ENCODE assay signal across 8 cellular contexts in genomic region chrX:12978205-12979010, GRCh38. TPM values are rescaled to one million over a fixed set of nuclear protein-coding genes. Genes with fewer than 3 reads are reported as not detected.
A peak's percentile ranks its signal among the peaks of the same experiment; 100 is the strongest.
DNase-seq lines count a peak whose midpoint lies in the region; ATAC-seq and TF ChIP-seq lines count a peak whose summit lies in the region.

No MANE protein-coding gene starts in this region.

- peaks cover 42% of the 10 kb centered on the region for H3K36me3 Mint-ChIP-seq in activated naive CD8-positive, alpha-beta T cell treated with anti-CD3 and anti-CD28 coated beads for 36 hours

- H3K27ac Mint-ChIP-seq in activated naive CD8-positive, alpha-beta T cell treated with anti-CD3 and anti-CD28 coated beads for 36 hours = peak overlapping the region; percentile 98

- CTCF ChIA-PET in AG04449 (lab: Yijun Ruan, JAX) = interaction anchor here (1.3 to 1.9 kb wide), 3 partner anchors 32 to 510 kb away, joined by 3 to 7 read pairs (median 6); no protein-coding TSS in a partner anchor

- H3K9me3 ChIP-seq in left ventricle myocardium inferior (replicated peaks) = no peaks in the 10 kb centered on the region

- peak; percentile 71 for TF ChIP-seq POLR2A in Raji (IDR thresholded peaks at IDR 0.05; ENCODE audit: insufficient read depth, low read depth, low read length)

- DNase-seq in AG04449 (ENCODE audit: low read depth, low spot score) (peak; percentile 75), left ventricle myocardium inferior (peak; percentile 41), retinal pigment epithelial cell (ENCODE audit: low read depth) (peak; percentile 58), NCI-H128 (lab: John Stamatoyannopoulos, UW; ENCODE audit: unreplicated experiment) (no peak)
- DNase-seq in activated naive CD8-positive, alpha-beta T cell treated with anti-CD3 and anti-CD28 coated beads for 36 hours = peak; percentile 71

- no peaks in the 10 kb centered on the region for H3K27me3 ChIP-seq in left ventricle myocardium inferior (ENCODE audit: low read depth)

- POLR2A ChIA-PET in AG04449 (lab: Yijun Ruan, JAX) = interaction anchor here (0.7 to 3.9 kb wide), 28 partner anchors 8 to 510 kb away, joined by 3 to 45 read pairs (median 4); no protein-coding TSS in a partner anchor

- H3K4me1 Mint-ChIP-seq in activated naive CD8-positive, alpha-beta T cell treated with anti-CD3 and anti-CD28 coated beads for 36 hours = peaks cover 37% of the 10 kb centered on the region

- H3K4me3 ChIP-seq in AG04449 (ENCODE audit: low read depth, low read length) (peak overlapping the region; percentile 79), left ventricle myocardium inferior (peak overlapping the region; percentile 80), retinal pigment epithelial cell (ENCODE audit: low read length) (no peak overlapping the region)

- peak overlapping the region; percentile 94 for H3K27ac ChIP-seq in left ventricle myocardium inferior (replicated peaks)

- peaks cover 8% of the 10 kb centered on the region for H3K36me3 ChIP-seq in left ventricle myocardium inferior

- H3K4me1 ChIP-seq in left ventricle myocardium inferior = peaks cover 7% of the 10 kb centered on the region

- ATAC-seq in GM18873 (IDR thresholded peaks at IDR 0.05; ENCODE audit: low FRiP score, unreplicated experiment) (peak; percentile 41), HG03280 (IDR thresholded peaks at IDR 0.05; ENCODE audit: unreplicated experiment) (peak; percentile 37)

- intact Hi-C loops in left ventricle myocardium inferior (cut with micrococcal nuclease) = loop anchor here (10.0 kb wide), 1 partner anchor 506 kb away; no protein-coding TSS in a partner anchor

- H3K9me3 Mint-ChIP-seq in activated naive CD8-positive, alpha-beta T cell treated with anti-CD3 and anti-CD28 coated beads for 36 hours = no peaks in the 10 kb centered on the region

- TF ChIP-seq CTCF in AG04449 (IDR thresholded peaks at IDR 0.05; ENCODE audit: insufficient read depth, low read length, missing control alignments) (no peak), left ventricle myocardium inferior (IDR thresholded peaks at IDR 0.05; ENCODE audit: borderline replicate concordance) (no peak), retinal pigment epithelial cell (conservative IDR thresholded peaks at IDR 0.05; ENCODE audit: low read depth, low read length) (no peak)

- H3K27me3 Mint-ChIP-seq in activated naive CD8-positive, alpha-beta T cell treated with anti-CD3 and anti-CD28 coated beads for 36 hours = peaks cover 13% of the 10 kb centered on the region

- H3K4me3 Mint-ChIP-seq in activated naive CD8-positive, alpha-beta T cell treated with anti-CD3 and anti-CD28 coated beads for 36 hours = peak overlapping the region; percentile 88

RNA-seq across cellular contexts. Expression of gene TMSB4X, which starts 3.5 kb away (rescaled TPM):
- total RNA-seq in activated naive CD8-positive, alpha-beta T cell treated with anti-CD3 and anti-CD28 coated beads for 36 hours = 1,000 to 10,000 TPM; 3,478 to 3,646 TPM
- total RNA-seq in left ventricle myocardium inferior = 955 TPM
